16 cellular contexts compared by ENCODE assay signal in genomic region chr10:28983799-28984198, GRCh38.
DNase-seq lines count a peak whose midpoint lies in the region; ATAC-seq, FAIRE-seq and TF ChIP-seq lines count a peak whose summit lies in the region.
"Had no signal": no experiment of that assay in that cellular context is flagged by ENCODE, and none has a peak within 500 bp of the region (broad histone marks: within the 10 kb centered on the region; RNA-seq: fewer than 3 reads in every experiment).

No MANE protein-coding gene starts in this region.

- H3K36me3 ChIP-seq in IMR-90 (ENCODE audit: control insufficient read depth, insufficient read depth, low read length) = no peaks in the 10 kb centered on the region
- H3K36me3 ChIP-seq in K562 (ENCODE audit: control insufficient read depth, insufficient read depth, low read length) = no peaks in the 10 kb centered on the region
- H3K36me3 ChIP-seq: neutrophil, upper lobe of right lung had no signal

- H3K9me3 ChIP-seq in IMR-90 (ENCODE audit: control insufficient read depth, insufficient read depth, low read length) (no peaks in the 10 kb centered on the region), K562 (replicated peaks; ENCODE audit: control insufficient read depth, insufficient read depth, low read depth, low read length) (no peaks in the 10 kb centered on the region)
- H3K9me3 ChIP-seq: neutrophil, upper lobe of right lung had no signal

- no peak overlapping the region for H4K8ac ChIP-seq in IMR-90 (ENCODE audit: low read depth in 2 of 2, low read length in 2 of 2)

- no peak overlapping the region for H4K5ac ChIP-seq in IMR-90 (ENCODE audit: low read depth, low read length)

- no peak for FAIRE-seq in K562 (lab: Jason Lieb, UNC)
- FAIRE-seq: D721Med had no signal

- ATAC-seq in IMR-90 (ENCODE audit: low read depth) (peak; percentile 19; the same call in 1 of the 2 replicates), K562 (no peak), Right ventricle myocardium superior (ENCODE audit: poor library complexity) (peak; percentile 5)
- ATAC-seq: Panc1 had no signal

- TF ChIP-seq RAD21 in IMR-90 (IDR thresholded peaks at IDR 0.05; ENCODE audit: low read length) (no peak), K562 (CRISPR knock-in tag; conservative IDR thresholded peaks at IDR 0.05 in 1 of 2, IDR thresholded peaks at IDR 0.05 in 1 of 2) (no peak)

- H3K4ac ChIP-seq in IMR-90 (ENCODE audit: low read depth, low read length) = peak overlapping the region; percentile 5; the same call in 1 of the 2 replicates

- no peak overlapping the region for H3K56ac ChIP-seq in IMR-90 (ENCODE audit: extremely low read depth, insufficient read depth, low read length)

- POLR2A ChIA-PET in IMR-90 (lab: Charles Lee; ENCODE audit: unreplicated experiment) = no interaction called here
- POLR2A ChIA-PET in K562 (lab: Yijun Ruan, JAX) = no interaction called here

- H3K14ac ChIP-seq in IMR-90 (replicated peaks; ENCODE audit: low read depth, low read length) = peak overlapping the region; percentile 46; the same call in 1 of the 2 replicates

- CTCF ChIA-PET in IMR-90 (lab: Yijun Ruan, JAX) = interaction anchor here (0.7 kb wide), 1 partner anchor 126 kb away, joined by 3 read pairs; no protein-coding TSS in a partner anchor
- CTCF ChIA-PET in K562 (lab: Yijun Ruan, JAX; ENCODE audit: low intra/inter-chr PET ratio) = no interaction called here

- peaks cover 8% of the 10 kb centered on the region for H3K9me1 ChIP-seq in IMR-90 (ENCODE audit: insufficient read depth, low read length)
- H3K9me1 ChIP-seq in K562 (ENCODE audit: control insufficient read depth, insufficient read depth, low read length) = no peaks in the 10 kb centered on the region

- H2AFZ ChIP-seq in IMR-90 (replicated peaks; ENCODE audit: low read length, poor library complexity) (no peak overlapping the region), K562 (ENCODE audit: low read depth, low read length) (peak overlapping the region; percentile 81; the same call in 1 of the 2 replicates)

- no peak for DNase-seq in IMR-90
- no peak for DNase-seq in K562 (ENCODE audit: extremely low read depth in 1 of 4, low spot score in 3 of 4)
- no peak for DNase-seq in Right ventricle myocardium superior
- DNase-seq in retinal pigment epithelial cell (ENCODE audit: low read depth) = peak; percentile 40
- no peak for DNase-seq in kidney glomerular epithelial cell (lab: John Stamatoyannopoulos, UW)
- no peak for DNase-seq in CD1c-positive myeloid dendritic cell (ENCODE audit: extremely low spot score)
- no peak for DNase-seq in stimulated activated CD4-positive, alpha-beta T cell treated with anti-CD3 and anti-CD28 coated beads, Interleukin-4, amount 100 ng/mL, for 4 hours
- DNase-seq in AML-193 (lab: John Stamatoyannopoulos, UW) = no peak
- DNase-seq: activated CD4-positive, alpha-beta T cell treated with anti-CD3 and anti-CD28 coated beads, Interleukin-2, amount 10 ng/mL, durations not matched to agents 7 days and 5 days; NCI-H187 treated with DMSO at 0.1 percent for 48 hours; T-helper 2 cell had no signal

- H2BK120ac ChIP-seq in IMR-90 (ENCODE audit: low read depth, low read length) = peak overlapping the region; percentile 21; the same call in 1 of the 2 replicates

- H3K79me2 ChIP-seq in K562 (ENCODE audit: control insufficient read depth, insufficient read depth, low read length) = no peaks in the 10 kb centered on the region

- no peak overlapping the region for H3K27ac ChIP-seq in IMR-90 (ENCODE audit: insufficient read depth, low read length)
- H3K27ac ChIP-seq in K562 (ENCODE audit: extremely low read depth, low read depth, low read length) = no peak overlapping the region; the same call in 2 of the 3 replicates
- H3K27ac ChIP-seq: neutrophil, upper lobe of right lung, VCaP had no signal

- no peak overlapping the region for H3K4me3 ChIP-seq in IMR-90 (ENCODE audit: insufficient read depth, low read depth, low read length)
- H3K4me3 ChIP-seq in K562 = no peak overlapping the region
- no peak overlapping the region for H3K4me3 ChIP-seq in retinal pigment epithelial cell (ENCODE audit: low read length)
- H3K4me3 ChIP-seq: upper lobe of right lung had no signal

- H2BK15ac ChIP-seq in IMR-90 (ENCODE audit: low read depth, low read length) = no peak overlapping the region

- no peak overlapping the region for H2BK5ac ChIP-seq in IMR-90 (ENCODE audit: low read depth, low read length, poor library complexity, severe bottlenecking)

- no peak for TF ChIP-seq EP300 in K562 (IDR thresholded peaks at IDR 0.05; ENCODE audit: low read length)

- H3K23ac ChIP-seq in IMR-90 (ENCODE audit: low read depth, low read length) = no peak overlapping the region

- H2AK9ac ChIP-seq in IMR-90 (replicated peaks; ENCODE audit: low read depth, low read length, poor library complexity) = no peak overlapping the region

- H2BK20ac ChIP-seq in IMR-90 (ENCODE audit: low read depth, low read length) = no peak overlapping the region; the same call in 1 of the 2 replicates

- no peaks in the 10 kb centered on the region; the same call in 1 of the 2 replicates for H3K27me3 ChIP-seq in IMR-90 (ENCODE audit: control insufficient read depth, insufficient read depth, low read length)
- H3K27me3 ChIP-seq in K562 (ENCODE audit: control insufficient read depth in 2 of 2, insufficient read depth in 2 of 2, low read length in 2 of 2) = no peaks in the 10 kb centered on the region
- H3K27me3 ChIP-seq: upper lobe of right lung had no signal

- no peaks in the 10 kb centered on the region for H3K79me1 ChIP-seq in IMR-90 (ENCODE audit: low read depth in 1 of 2, low read length in 2 of 2)

- H3K18ac ChIP-seq in IMR-90 (ENCODE audit: low read depth, low read length) = no peak overlapping the region

- H3K4me2 ChIP-seq in IMR-90 (ENCODE audit: low read depth, low read length) = no peak overlapping the region
- H3K4me2 ChIP-seq in K562 (ENCODE audit: insufficient read depth, low read length) = no peak overlapping the region

- H4K20me1 ChIP-seq in IMR-90 (ENCODE audit: insufficient read depth, low read length) (no peaks in the 10 kb centered on the region), K562 (replicated peaks; ENCODE audit: control insufficient read depth, insufficient read depth, low read length) (no peaks in the 10 kb centered on the region)

- no TSS peak for BruUV-seq in IMR-90 (replicated peaks; lab: Mats Ljungman, UMichigan)
- BruUV-seq in K562 (replicated peaks; lab: Mats Ljungman, UMichigan) = no TSS peak

- in situ Hi-C loops in IMR-90 (cut with MboI; ENCODE audit: low sequenced_read_pairs) (loop anchor here (10.0 kb wide), 1 partner anchor 309 kb away; the partner anchor contains the start of gene BAMBI), K562 (cut with MboI) (no loop called here)

- intact Hi-C loops in IMR-90 (cut with micrococcal nuclease) = no loop called here
- intact Hi-C loops in K562 (cut with micrococcal nuclease) = no loop called here
- intact Hi-C loops in Right ventricle myocardium superior (cut with DNase I) = loop anchor here (2.0 kb wide), 1 partner anchor 305 kb away; no protein-coding TSS in a partner anchor

- H2AK5ac ChIP-seq in IMR-90 (ENCODE audit: low read depth, low read length) = peak overlapping the region; percentile 14; the same call in 1 of the 2 replicates

- TF ChIP-seq CTCF in IMR-90 (conservative IDR thresholded peaks at IDR 0.05; ENCODE audit: low read depth, low read length) (no peak), K562 (IDR thresholded peaks at IDR 0.05 in 2 of 3, conservative IDR thresholded peaks at IDR 0.05 in 1 of 3; ENCODE audit: insufficient read depth in 2 of 3, low read depth in 1 of 3, low read length in 3 of 3) (no peak), retinal pigment epithelial cell (conservative IDR thresholded peaks at IDR 0.05; ENCODE audit: low read depth, low read length) (no peak)

- dilution Hi-C loops in IMR-90 (cut with HindIII; ENCODE audit: low sequenced_read_pairs, unreplicated experiment) = no loop called here

- H3K4me1 ChIP-seq in IMR-90 (ENCODE audit: control insufficient read depth, insufficient read depth, low read length) = peaks cover 4% of the 10 kb centered on the region
- peaks cover 8 to 31% of the 10 kb centered on the region in 2 experiments; a peak in 4 of 5 replicates for H3K4me1 ChIP-seq in K562 (replicated peaks in 1 of 2; ENCODE audit: control insufficient read depth in 2 of 2, insufficient read depth in 2 of 2, low read length in 2 of 2)

- H3K9ac ChIP-seq in IMR-90 (ENCODE audit: low read depth, low read length) (no peak overlapping the region), K562 (ENCODE audit: insufficient read depth in 1 of 2, low read depth in 2 of 2, low read length in 2 of 2) (no peak overlapping the region)

- H4K91ac ChIP-seq in IMR-90 (ENCODE audit: insufficient read depth, low read depth, low read length) = no peak overlapping the region

- WGBS in IMR-90 (ENCODE audit: extremely low coverage in 2 of 2, insufficient read length in 1 of 2), 2 experiments = no CpG with 5 or more reads among the region's 3 CpGs
- 64% methylated on average over 3 of the region's 3 CpGs for WGBS in K562 (ENCODE audit: insufficient coverage, low coverage, missing lambda C conversion rate)

- TF ChIP-seq POLR2A in IMR-90 (IDR thresholded peaks at IDR 0.05; ENCODE audit: low read depth, low read length) (no peak), K562 (conservative IDR thresholded peaks at IDR 0.05) (no peak)

TF ChIP-seq in IMR-90, 13 proteins besides CTCF, POLR2A, EP300 and RAD21:
- TF ChIP-seq CEBPB (IDR thresholded peaks at IDR 0.05; ENCODE audit: low read depth, low read length) (0 out of 2 replicates have a peak, but pooled peaks have one; percentile 20), RCOR1 (IDR thresholded peaks at IDR 0.05; ENCODE audit: insufficient replicate concordance, low read length) (no peak)
TF ChIP-seq in IMR-90: peak in this region for 1.

TF ChIP-seq in K562, 482 proteins besides CTCF, POLR2A, EP300 and RAD21 (continues in another document):
- TF ChIP-seq IFI16 (CRISPR knock-in tag; IDR thresholded peaks at IDR 0.05) (no peak), RBFOX2 (IDR thresholded peaks at IDR 0.05; ENCODE audit: low read depth, low read length) (no peak), FOS (IDR thresholded peaks at IDR 0.05; ENCODE audit: extremely low read depth, insufficient read length) (no peak)
